8 cellular contexts compared by ENCODE assay signal in genomic region chr21:44454747-44455523, GRCh38. TPM values are rescaled to one million over a fixed set of nuclear protein-coding genes. Genes with fewer than 3 reads are reported as not detected.
DNase-seq lines count a peak whose midpoint lies in the region; ATAC-seq, FAIRE-seq and TF ChIP-seq lines count a peak whose summit lies in the region.

TSS of gene LRRC3 (plus strand) at chr21:44455510. CDS start at chr21:44456645, 1,135 bp downstream.

- peaks cover 9% of the 10 kb centered on the region for H3K9me3 Mint-ChIP-seq in central memory CD8-positive, alpha-beta T cell

- H3K4me1 Mint-ChIP-seq in central memory CD8-positive, alpha-beta T cell, result no peaks in the 10 kb centered on the region

- peaks cover 28% of the 10 kb centered on the region for H3K27me3 Mint-ChIP-seq in central memory CD8-positive, alpha-beta T cell

- peak; percentile 76 for ATAC-seq in central memory CD8-positive, alpha-beta T cell (replicated peaks; ENCODE audit: extremely low read depth, poor library complexity, severe bottlenecking)
- ATAC-seq in GM21528 (IDR thresholded peaks at IDR 0.05; ENCODE audit: low FRiP score, unreplicated experiment) (no peak), GM18861 (IDR thresholded peaks at IDR 0.05; ENCODE audit: unreplicated experiment) (no peak)

- peak; percentile 97 for DNase-seq in GM12891 (ENCODE audit: insufficient read length, low spot score)
- peak; percentile 85 for DNase-seq in NCI-H1105 (lab: John Stamatoyannopoulos, UW)
- DNase-seq in activated CD4-positive, CD25-positive, alpha-beta regulatory T cell (lab: John Stamatoyannopoulos, UW), result peak; percentile 72 to 83 (median 76)
- peak; percentile 31 to 33 for DNase-seq in central memory CD8-positive, alpha-beta T cell (ENCODE audit: low spot score in 2 of 2)
- DNase-seq in kidney glomerular epithelial cell (lab: John Stamatoyannopoulos, UW), result peak; percentile 11
- DNase-seq in stimulated activated CD4-positive, alpha-beta T cell treated with anti-CD3 and anti-CD28 coated beads, Interleukin-1b, Interleukin-23, amount 100 ng/mL, for 24 hours (ENCODE audit: low read depth in 4 of 4, low spot score in 1 of 4), result peak; percentile 67 to 84 (median 73)

- peak; percentile 43 for FAIRE-seq in GM12891 (lab: Jason Lieb, UNC)

- peak within 1 kb of the TSS; percentile 65 for H3K4me3 Mint-ChIP-seq in central memory CD8-positive, alpha-beta T cell

- peaks cover 4% of the 10 kb centered on the region for H3K36me3 Mint-ChIP-seq in central memory CD8-positive, alpha-beta T cell (ENCODE audit: insufficient read depth)

- no peak for TF ChIP-seq POLR2A in GM12891 (IDR thresholded peaks at IDR 0.05; ENCODE audit: low read depth, low read length)

- H3K27ac Mint-ChIP-seq in central memory CD8-positive, alpha-beta T cell (ENCODE audit: low read depth), result no peak within 1 kb of the TSS

TF ChIP-seq in GM12891, 5 proteins besides CTCF, POLR2A, EP300 and RAD21:
- TF ChIP-seq PAX5 (IDR thresholded peaks at IDR 0.05; ENCODE audit: insufficient read depth, low read length, severe bottlenecking) (no peak), TAF1 (IDR thresholded peaks at IDR 0.05; ENCODE audit: low read depth, low read length) (no peak), SPI1 (IDR thresholded peaks at IDR 0.05; ENCODE audit: low read depth, low read length) (no peak), POU2F2 (IDR thresholded peaks at IDR 0.05; ENCODE audit: low read depth, low read length) (no peak), POLR2AphosphoS5 (IDR thresholded peaks at IDR 0.05; ENCODE audit: low read depth, low read length) (no peak)

RNA-seq across cellular contexts. Expression of gene LRRC3, which starts in this region (rescaled TPM):
- 0.37 TPM for polyA plus RNA-seq in GM12891 (2012; ENCODE audit: low read depth, missing spikeins)

Comparison
In these comparisons a context has a peak if more than half of its experiments do, and no peak if none do; other contexts are left out.
1. DNase-seq: peak in every context shown above with its lines; median percentile 97 in GM12891; 85 in NCI-H1105; 76 in activated CD4-positive, CD25-positive, alpha-beta regulatory T cell; 73 in stimulated activated CD4-positive, alpha-beta T cell treated with anti-CD3 and anti-CD28 coated beads, Interleukin-1b, Interleukin-23, amount 100 ng/mL, for 24 hours; 32 in central memory CD8-positive, alpha-beta T cell; 11 in kidney glomerular epithelial cell.